8 cellular contexts compared by ENCODE assay signal in the genomic region with DNA sequence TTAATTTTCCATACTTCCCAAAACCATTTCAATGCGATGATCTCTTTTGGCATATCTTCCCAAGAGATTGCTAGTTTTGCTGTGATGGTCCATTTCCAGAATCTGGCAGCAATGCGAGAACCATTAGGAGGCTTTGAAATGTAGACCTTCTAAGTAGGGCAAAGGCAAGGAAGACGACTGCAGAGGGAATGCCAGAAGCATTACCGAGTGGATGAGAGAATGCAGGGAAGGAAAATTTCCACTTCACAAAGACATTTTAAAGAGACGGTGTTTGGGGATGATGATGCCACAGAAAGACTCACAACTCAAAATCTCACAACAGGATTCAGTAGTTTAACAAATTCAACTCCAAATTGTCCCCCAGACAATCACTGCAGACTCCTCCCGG. TPM values are rescaled to one million over a fixed set of nuclear protein-coding genes. Genes with fewer than 3 reads are reported as not detected.
DNase-seq lines count a peak whose midpoint lies in the region; ATAC-seq and TF ChIP-seq lines count a peak whose summit lies in the region.

No MANE protein-coding gene starts in this region.

- H3K4me1 Mint-ChIP-seq in CD8-positive, alpha-beta memory T cell, result peaks cover 27 to 31% (median 28%) of the 10 kb centered on the region in 3 donors
- peaks cover 54% of the 10 kb centered on the region for H3K4me1 Mint-ChIP-seq in endothelial cell (ENCODE audit: unreplicated experiment)

- no peak for ATAC-seq in GM18505 (IDR thresholded peaks at IDR 0.05; ENCODE audit: unreplicated experiment)

- H3K4me1 ChIP-seq in CD8-positive, alpha-beta memory T cell (ENCODE audit: insufficient read depth, low read length), result peaks cover 16% of the 10 kb centered on the region
- peaks cover 45% of the 10 kb centered on the region for H3K4me1 ChIP-seq in OCI-LY1 (ENCODE audit: insufficient read depth, low read length, severe bottlenecking)

- peak overlapping the region; percentile 9; the same call in 1 of the 2 replicates for H2AFZ ChIP-seq in OCI-LY1 (ENCODE audit: low read length)
- H2AFZ ChIP-seq in neural cell (ENCODE audit: low read depth, low read length), result peak overlapping the region; percentile 25

- DNase-seq in CD8-positive, alpha-beta memory T cell, result no peak
- DNase-seq in endothelial cell (ENCODE audit: low spot score) (no peak), NOMO-1 treated with dmso at 0.1 percent for 144 hours (lab: John Stamatoyannopoulos, UW; ENCODE audit: unreplicated experiment) (no peak), retina (no peak)
- DNase-seq in activated naive CD4-positive, alpha-beta T cell (lab: John Stamatoyannopoulos, UW), result no peak

- H3K9me3 ChIP-seq in CD8-positive, alpha-beta memory T cell (ENCODE audit: low read length), result no peaks in the 10 kb centered on the region
- H3K9me3 ChIP-seq in OCI-LY1 (ENCODE audit: low read length) (no peaks in the 10 kb centered on the region), neural cell (ENCODE audit: low read length) (no peaks in the 10 kb centered on the region)

- TF ChIP-seq CTCF in OCI-LY1 (IDR thresholded peaks at IDR 0.05; ENCODE audit: low read length) (no peak), endothelial cell (IDR thresholded peaks at IDR 0.05; ENCODE audit: unreplicated experiment) (no peak), neural cell (IDR thresholded peaks at IDR 0.05; ENCODE audit: poor library complexity, severe bottlenecking) (no peak)

- peaks cover 5% of the 10 kb centered on the region in 2 donors for H3K27me3 Mint-ChIP-seq in CD8-positive, alpha-beta memory T cell
- peaks cover 15% of the 10 kb centered on the region for H3K27me3 Mint-ChIP-seq in endothelial cell (ENCODE audit: unreplicated experiment)

- H3K27ac ChIP-seq in CD8-positive, alpha-beta memory T cell (ENCODE audit: low read depth, low read length), result peak overlapping the region; percentile 38
- H3K27ac ChIP-seq in OCI-LY1 (ENCODE audit: low read depth, low read length, poor library complexity, severe bottlenecking), result peak overlapping the region; percentile 48
- H3K27ac ChIP-seq in neural cell (ENCODE audit: low read length), result peak overlapping the region; percentile 54

- TF ChIP-seq RAD21 in neural cell (conservative IDR thresholded peaks at IDR 0.05), result no peak

- peak overlapping the region; percentile 70 for H3K4me3 ChIP-seq in CD8-positive, alpha-beta memory T cell (ENCODE audit: low read length)
- H3K4me3 ChIP-seq in OCI-LY1 (ENCODE audit: low read depth, low read length, poor library complexity, severe bottlenecking) (peak overlapping the region; percentile 70), neural cell (ENCODE audit: low read length) (peak overlapping the region; percentile 81)

- H4K20me1 ChIP-seq in OCI-LY1 (ENCODE audit: insufficient read depth, low read length) (no peaks in the 10 kb centered on the region), neural cell (ENCODE audit: insufficient read depth) (no peaks in the 10 kb centered on the region)

- CTCF ChIA-PET in CD8-positive, alpha-beta memory T cell (lab: Charles Lee), result interaction anchor here (0.6 to 2.0 kb wide), 4 partner anchors 10 to 93 kb away, joined by 3 to 7 read pairs (median 3); no protein-coding TSS in a partner anchor

- H3K9ac ChIP-seq in OCI-LY1 (ENCODE audit: low read length), result peak overlapping the region; percentile 34; the same call in 1 of the 2 replicates
- H3K9ac ChIP-seq in neural cell (ENCODE audit: low read length), result peak overlapping the region; percentile 69

- H3K27me3 ChIP-seq in CD8-positive, alpha-beta memory T cell (ENCODE audit: insufficient read depth, low read length, poor library complexity, severe bottlenecking), result no peaks in the 10 kb centered on the region
- H3K27me3 ChIP-seq in OCI-LY1 (ENCODE audit: insufficient read depth, low read length), result no peaks in the 10 kb centered on the region
- H3K27me3 ChIP-seq in neural cell (ENCODE audit: insufficient read depth, low read depth, low read length), result no peaks in the 10 kb centered on the region

- H3K9me2 ChIP-seq in OCI-LY1 (ENCODE audit: low read depth, low read length) (no peaks in the 10 kb centered on the region), neural cell (ENCODE audit: insufficient read depth, low read length) (no peaks in the 10 kb centered on the region)

- peak overlapping the region; percentile 61 to 97 (median 88) for H3K27ac Mint-ChIP-seq in CD8-positive, alpha-beta memory T cell
- peak overlapping the region; percentile 95 for H3K27ac Mint-ChIP-seq in endothelial cell (ENCODE audit: unreplicated experiment)

- H3K36me3 ChIP-seq in CD8-positive, alpha-beta memory T cell (ENCODE audit: insufficient read depth, low read length), result no peaks in the 10 kb centered on the region
- no peaks in the 10 kb centered on the region for H3K36me3 ChIP-seq in OCI-LY1 (ENCODE audit: insufficient read depth, low read length)
- no peaks in the 10 kb centered on the region for H3K36me3 ChIP-seq in neural cell (ENCODE audit: insufficient read depth, low read length)

- no peaks in the 10 kb centered on the region for H3F3A ChIP-seq in OCI-LY1 (ENCODE audit: insufficient read depth, low read length)
- no peaks in the 10 kb centered on the region for H3F3A ChIP-seq in neural cell (ENCODE audit: insufficient read depth, low read length, poor library complexity, severe bottlenecking)

- H3K9me3 Mint-ChIP-seq in CD8-positive, alpha-beta memory T cell, result no peaks in the 10 kb centered on the region
- no peaks in the 10 kb centered on the region for H3K9me3 Mint-ChIP-seq in endothelial cell (ENCODE audit: unreplicated experiment)

- POLR2A ChIA-PET in CD8-positive, alpha-beta memory T cell (lab: Charles Lee), result interaction anchor here (0.7 kb wide), 1 partner anchor 21 kb away, joined by 3 read pairs; no protein-coding TSS in a partner anchor

- no peak for TF ChIP-seq EP300 in neural cell (conservative IDR thresholded peaks at IDR 0.05; ENCODE audit: poor library complexity, severe bottlenecking)

- H3K4me3 Mint-ChIP-seq in CD8-positive, alpha-beta memory T cell, result peak overlapping the region; percentile 91 to 96 (median 94)
- peak overlapping the region; percentile 93 for H3K4me3 Mint-ChIP-seq in endothelial cell (ENCODE audit: unreplicated experiment)

- H3K36me3 Mint-ChIP-seq in CD8-positive, alpha-beta memory T cell, result peaks cover 0 to 6% (median 0%) of the 10 kb centered on the region in 3 donors
- H3K36me3 Mint-ChIP-seq in endothelial cell (ENCODE audit: low read depth, unreplicated experiment), result peaks cover 4% of the 10 kb centered on the region

- H3K79me2 ChIP-seq in OCI-LY1 (ENCODE audit: insufficient read depth, low read length), result 0 out of 2 replicates have a peak, but pooled peaks cover 5% of the 10 kb centered on the region
- no peaks in the 10 kb centered on the region for H3K79me2 ChIP-seq in neural cell (replicated peaks; ENCODE audit: insufficient read depth, low read length)

- no peak for TF ChIP-seq POLR2A in GM18505 (IDR thresholded peaks at IDR 0.05; ENCODE audit: borderline replicate concordance, extremely low read depth, insufficient read depth, insufficient read length)

- peak overlapping the region; percentile 73 for H3K4me2 ChIP-seq in OCI-LY1 (ENCODE audit: low read length)
- H3K4me2 ChIP-seq in neural cell (ENCODE audit: low read length), result peak overlapping the region; percentile 53

TF ChIP-seq in neural cell, 6 proteins besides CTCF, POLR2A, EP300 and RAD21:
- no peak for TF ChIP-seq POLR2AphosphoS5 (IDR thresholded peaks at IDR 0.05)
- TF ChIP-seq TAF1 (IDR thresholded peaks at IDR 0.05; ENCODE audit: low read depth), result no peak
- TF ChIP-seq MXI1 (conservative IDR thresholded peaks at IDR 0.05; ENCODE audit: poor library complexity, severe bottlenecking), result no peak
- TF ChIP-seq SMC3 (conservative IDR thresholded peaks at IDR 0.05; ENCODE audit: poor library complexity), result no peak
- TF ChIP-seq, protein P1, sequence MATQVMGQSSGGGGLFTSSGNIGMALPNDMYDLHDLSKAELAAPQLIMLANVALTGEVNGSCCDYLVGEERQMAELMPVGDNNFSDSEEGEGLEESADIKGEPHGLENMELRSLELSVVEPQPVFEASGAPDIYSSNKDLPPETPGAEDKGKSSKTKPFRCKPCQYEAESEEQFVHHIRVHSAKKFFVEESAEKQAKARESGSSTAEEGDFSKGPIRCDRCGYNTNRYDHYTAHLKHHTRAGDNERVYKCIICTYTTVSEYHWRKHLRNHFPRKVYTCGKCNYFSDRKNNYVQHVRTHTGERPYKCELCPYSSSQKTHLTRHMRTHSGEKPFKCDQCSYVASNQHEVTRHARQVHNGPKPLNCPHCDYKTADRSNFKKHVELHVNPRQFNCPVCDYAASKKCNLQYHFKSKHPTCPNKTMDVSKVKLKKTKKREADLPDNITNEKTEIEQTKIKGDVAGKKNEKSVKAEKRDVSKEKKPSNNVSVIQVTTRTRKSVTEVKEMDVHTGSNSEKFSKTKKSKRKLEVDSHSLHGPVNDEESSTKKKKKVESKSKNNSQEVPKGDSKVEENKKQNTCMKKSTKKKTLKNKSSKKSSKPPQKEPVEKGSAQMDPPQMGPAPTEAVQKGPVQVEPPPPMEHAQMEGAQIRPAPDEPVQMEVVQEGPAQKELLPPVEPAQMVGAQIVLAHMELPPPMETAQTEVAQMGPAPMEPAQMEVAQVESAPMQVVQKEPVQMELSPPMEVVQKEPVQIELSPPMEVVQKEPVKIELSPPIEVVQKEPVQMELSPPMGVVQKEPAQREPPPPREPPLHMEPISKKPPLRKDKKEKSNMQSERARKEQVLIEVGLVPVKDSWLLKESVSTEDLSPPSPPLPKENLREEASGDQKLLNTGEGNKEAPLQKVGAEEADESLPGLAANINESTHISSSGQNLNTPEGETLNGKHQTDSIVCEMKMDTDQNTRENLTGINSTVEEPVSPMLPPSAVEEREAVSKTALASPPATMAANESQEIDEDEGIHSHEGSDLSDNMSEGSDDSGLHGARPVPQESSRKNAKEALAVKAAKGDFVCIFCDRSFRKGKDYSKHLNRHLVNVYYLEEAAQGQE (IDR thresholded peaks at IDR 0.05; ENCODE audit: borderline replicate concordance), result no peak
- no peak for TF ChIP-seq EZH2 (IDR thresholded peaks at IDR 0.05; ENCODE audit: borderline replicate concordance, insufficient read depth, low read length, poor library complexity, severe bottlenecking)

RNA-seq across cellular contexts. Expression of a gene that starts 0.5 kb away (rescaled TPM):
- total RNA-seq in CD8-positive, alpha-beta memory T cell, result 1 to 10 TPM; 1.6 to 1.8 TPM
- 1.1 TPM for polyA plus RNA-seq in CD8-positive, alpha-beta memory T cell
- 9.4 TPM for total RNA-seq in endothelial cell (ENCODE audit: unreplicated experiment)
- 1.4 and 1.8 TPM in 2 replicates for polyA plus RNA-seq in neural cell
- 2.4 and 3.0 TPM in 2 replicates for polyA minus RNA-seq in neural cell

RNA-seq across cellular contexts. Expression of a gene that starts 2.0 kb away (rescaled TPM):
- total RNA-seq in CD8-positive, alpha-beta memory T cell, result not detected
- polyA plus RNA-seq in CD8-positive, alpha-beta memory T cell, result not detected
- total RNA-seq in endothelial cell (ENCODE audit: unreplicated experiment), result not detected
- polyA plus RNA-seq in neural cell, result not detected in 2 replicates
- not detected in 2 replicates for polyA minus RNA-seq in neural cell
